13 cellular contexts compared by ENCODE assay signal in genomic region chr2:239194731-239195317, GRCh38.
DNase-seq lines count a peak whose midpoint lies in the region; ATAC-seq and TF ChIP-seq lines count a peak whose summit lies in the region.
"Had no signal": no experiment of that assay in that cellular context is flagged by ENCODE, and none has a peak within 500 bp of the region (broad histone marks: within the 10 kb centered on the region; RNA-seq: fewer than 3 reads in every experiment).

No MANE protein-coding gene starts in this region.

- H3K4me1 ChIP-seq in right atrium auricular region, result no peaks in the 10 kb centered on the region

- TF ChIP-seq CTCF in right atrium auricular region (IDR thresholded peaks at IDR 0.05) (no peak), foreskin fibroblast (IDR thresholded peaks at IDR 0.05; ENCODE audit: low read depth, low read length) (no peak)

- H3K4me3 ChIP-seq in right atrium auricular region, result no peak overlapping the region
- H3K4me3 ChIP-seq in foreskin fibroblast (ENCODE audit: low read depth in 1 of 2, low read length in 2 of 2), result no peak overlapping the region

- intact Hi-C loops in left ventricle myocardium superior (cut with micrococcal nuclease) (no loop called here), head of caudate nucleus (cut with DNase I) (no loop called here), posterior vena cava (cut with DNase I) (no loop called here)

- no peak overlapping the region for H3K27ac ChIP-seq in right atrium auricular region

- no peaks in the 10 kb centered on the region for H3K9me3 ChIP-seq in right atrium auricular region

- no peaks in the 10 kb centered on the region for H3K27me3 ChIP-seq in right atrium auricular region

- peak; percentile 17 for DNase-seq in left ventricle myocardium superior
- no peak for DNase-seq in right atrium auricular region (ENCODE audit: low spot score)
- DNase-seq in head of caudate nucleus, result peak in 27 of 42 donors; percentile 20 to 72 (median 52)
- peak; percentile 71 for DNase-seq in posterior vena cava (ENCODE audit: low spot score)
- peak; percentile 32 for DNase-seq in ureter (ENCODE audit: low spot score)
- DNase-seq in foreskin fibroblast, result no peak
- DNase-seq in NCI-H1436 (lab: John Stamatoyannopoulos, UW), result no peak
- DNase-seq: activated gamma-delta T cell; effector memory CD4-positive, alpha-beta T cell; naive thymus-derived CD4-positive, alpha-beta T cell; NCI-H2107; stimulated activated CD4-positive, alpha-beta T cell treated with anti-CD3 and anti-CD28 coated beads, Interleukin-4, amount 100 ng/mL, for 1 hour had no signal

- ATAC-seq in left ventricle myocardium superior (no peak), HG03520 (IDR thresholded peaks at IDR 0.05; ENCODE audit: unreplicated experiment) (no peak)
- ATAC-seq: naive thymus-derived CD4-positive, alpha-beta T cell had no signal

- H3K36me3 ChIP-seq in right atrium auricular region, result peaks cover 6% of the 10 kb centered on the region

Comparison
In these comparisons a context has a peak if more than half of its experiments do, and no peak if none do; other contexts are left out.
1. DNase-seq: peak in left ventricle myocardium superior (single experiment), head of caudate nucleus (27 of 42), posterior vena cava (single experiment) and ureter (single experiment); none in right atrium auricular region (single experiment), foreskin fibroblast (0 of 2) and NCI-H1436 (single experiment).